ENCODE assay signal across 6 cellular contexts in genomic region chr10:36220122-36220521, GRCh38.
"Had no signal": no experiment of that assay in that cellular context is flagged by ENCODE, and none has a peak within 500 bp of the region (broad histone marks: within the 10 kb centered on the region; RNA-seq: fewer than 3 reads in every experiment).

No MANE protein-coding gene starts in this region.

- H3K4me3 Mint-ChIP-seq: H9 had no signal

- H3K4me1 Mint-ChIP-seq: H9 had no signal

- H3K9me3 Mint-ChIP-seq: H9 had no signal

- ATAC-seq: K562 had no signal

- H3K27ac Mint-ChIP-seq: H9 had no signal

- H3K27ac ChIP-seq: GM23248 had no signal

- DNase-seq: GM23248, GOT3, H9, HCEC 1CT, IMR-90 had no signal

- H3K4me3 ChIP-seq: GM23248, K562 had no signal
